1 cellular context compared by ENCODE assay signal in the genomic region with DNA sequence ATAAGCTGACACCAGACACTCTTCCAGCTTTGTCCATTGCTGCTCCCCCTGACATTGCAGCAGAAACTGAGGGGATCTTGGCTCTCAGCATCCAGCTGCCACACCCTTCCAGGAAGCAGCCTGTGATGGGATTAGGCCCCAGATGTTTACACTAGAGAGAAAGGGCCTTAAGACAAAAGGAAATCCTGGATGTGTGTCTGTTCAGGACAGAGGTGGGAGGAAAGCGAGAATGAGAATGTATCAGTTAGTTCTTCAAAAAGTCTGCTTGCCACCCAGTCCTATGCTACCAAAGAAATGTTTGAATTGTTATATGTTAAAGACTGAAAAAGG.
TF ChIP-seq lines count a peak whose summit lies in the region.

No MANE protein-coding gene starts in this region.

TF ChIP-seq in SK-N-SH, 30 proteins besides CTCF, POLR2A, EP300 and RAD21 (continued from another document):
- TF ChIP-seq, protein P1, sequence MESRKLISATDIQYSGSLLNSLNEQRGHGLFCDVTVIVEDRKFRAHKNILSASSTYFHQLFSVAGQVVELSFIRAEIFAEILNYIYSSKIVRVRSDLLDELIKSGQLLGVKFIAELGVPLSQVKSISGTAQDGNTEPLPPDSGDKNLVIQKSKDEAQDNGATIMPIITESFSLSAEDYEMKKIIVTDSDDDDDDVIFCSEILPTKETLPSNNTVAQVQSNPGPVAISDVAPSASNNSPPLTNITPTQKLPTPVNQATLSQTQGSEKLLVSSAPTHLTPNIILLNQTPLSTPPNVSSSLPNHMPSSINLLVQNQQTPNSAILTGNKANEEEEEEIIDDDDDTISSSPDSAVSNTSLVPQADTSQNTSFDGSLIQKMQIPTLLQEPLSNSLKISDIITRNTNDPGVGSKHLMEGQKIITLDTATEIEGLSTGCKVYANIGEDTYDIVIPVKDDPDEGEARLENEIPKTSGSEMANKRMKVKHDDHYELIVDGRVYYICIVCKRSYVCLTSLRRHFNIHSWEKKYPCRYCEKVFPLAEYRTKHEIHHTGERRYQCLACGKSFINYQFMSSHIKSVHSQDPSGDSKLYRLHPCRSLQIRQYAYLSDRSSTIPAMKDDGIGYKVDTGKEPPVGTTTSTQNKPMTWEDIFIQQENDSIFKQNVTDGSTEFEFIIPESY (IDR thresholded peaks at IDR 0.05; ENCODE audit: borderline replicate concordance, low read depth) = no peak
- TF ChIP-seq SIN3A (IDR thresholded peaks at IDR 0.05; ENCODE audit: borderline replicate concordance, low read depth, low read length) = no peak
- no peak for TF ChIP-seq CHD2 (IDR thresholded peaks at IDR 0.05; ENCODE audit: low read length, partially characterized antibody)
- no peak for TF ChIP-seq FOXJ3 (CRISPR knock-in tag; IDR thresholded peaks at IDR 0.05)
- no peak for TF ChIP-seq FOSL2 (IDR thresholded peaks at IDR 0.05; ENCODE audit: borderline replicate concordance, low read depth)
- no peak for TF ChIP-seq ELF1 (IDR thresholded peaks at IDR 0.05)
